Comparison of ENCODE assay signal across 22 cellular contexts in genomic region chr19:34300380-34300779, GRCh38. TPM values are rescaled to one million over a fixed set of nuclear protein-coding genes. Genes with fewer than 3 reads are reported as not detected.
A peak's percentile ranks its signal among the peaks of the same experiment; 100 is the strongest.
DNase-seq lines count a peak whose midpoint lies in the region; ATAC-seq, FAIRE-seq and TF ChIP-seq lines count a peak whose summit lies in the region.
"Had no signal": no experiment of that assay in that cellular context is flagged by ENCODE, and none has a peak within 500 bp of the region (broad histone marks: within the 10 kb centered on the region; RNA-seq: fewer than 3 reads in every experiment).

No MANE protein-coding gene starts in this region.

- no peaks in the 10 kb centered on the region for H3K27me3 ChIP-seq in HCT116 (ENCODE audit: insufficient read depth, low read length)
- H3K27me3 ChIP-seq in GM12878 (replicated peaks in 1 of 2; ENCODE audit: control insufficient read depth in 2 of 2, insufficient read depth in 2 of 2, low read length in 1 of 2): no peaks in the 10 kb centered on the region
- no peaks in the 10 kb centered on the region for H3K27me3 ChIP-seq in transverse colon
- H3K27me3 ChIP-seq in esophagus squamous epithelium: no peaks in the 10 kb centered on the region
- H3K27me3 ChIP-seq: BLaER1 had no signal

- SMC1A ChIA-PET in GM12878 (lab: Charles Lee; ENCODE audit: uncharacterized antibody, unreplicated experiment): no interaction called here

- peak overlapping the region; percentile 81 for H3K27ac Mint-ChIP-seq in memory B cell
- H3K27ac Mint-ChIP-seq: CD8-positive, alpha-beta T cell; HFFc6 had no signal

- H3K4me2 ChIP-seq in HCT116 (ENCODE audit: low read length) (no peak overlapping the region), GM12878 (ENCODE audit: control insufficient read depth, insufficient read depth) (no peak overlapping the region)
- H3K4me2 ChIP-seq: BLaER1, KMS-11 had no signal

- H3K4me1 ChIP-seq in HCT116 (ENCODE audit: control insufficient read depth in 1 of 2, insufficient read depth in 2 of 2, low read length in 2 of 2) (no peaks in the 10 kb centered on the region; a peak in 1 of 4 replicates), GM12878 (ENCODE audit: control insufficient read depth, insufficient read depth, low read length) (no peaks in the 10 kb centered on the region), transverse colon (peaks cover 0 to 72% (median 35%) of the 10 kb centered on the region in 4 donors), esophagus squamous epithelium (peaks cover 0 to 4% (median 0%) of the 10 kb centered on the region in 3 donors)
- H3K4me1 ChIP-seq: BLaER1 had no signal

- in situ Hi-C loops in GM12878 (cut with MboI): no loop called here
- in situ Hi-C loops in transverse colon (cut with MboI; ENCODE audit: low pct_ligation_motif_present in 1 of 4, low pct_unique_long_range_greater_than_20kb in 1 of 4, low sequenced_read_pairs in 3 of 4): no loop called here

- RAD21 ChIA-PET in HCT116 (lab: Charles Lee; ENCODE audit: low non-redundant PET in 1 of 2, low total read pairs in 2 of 2, uncharacterized antibody in 2 of 2, unreplicated experiment in 2 of 2) (no interaction called here), GM12878 (lab: Charles Lee; ENCODE audit: unreplicated experiment) (no interaction called here)

- no peak for FAIRE-seq in GM12878 (lab: Jason Lieb, UNC)

- H3K9me3 ChIP-seq in HCT116 (ENCODE audit: control insufficient read depth in 1 of 2, insufficient read depth in 1 of 2, low read depth in 1 of 2, low read length in 2 of 2) (no peaks in the 10 kb centered on the region), GM12878 (replicated peaks; ENCODE audit: control insufficient read depth, insufficient read depth, low read length) (no peaks in the 10 kb centered on the region), transverse colon (no peaks in the 10 kb centered on the region), esophagus squamous epithelium (no peaks in the 10 kb centered on the region)
- H3K9me3 ChIP-seq: BLaER1 had no signal

- H3K4me1 Mint-ChIP-seq in memory B cell: peaks cover 3% of the 10 kb centered on the region

- H3K4me3 ChIP-seq in HCT116 (replicated peaks in 1 of 2; ENCODE audit: low read depth in 1 of 2, low read length in 2 of 2) (no peak overlapping the region), GM12878 (no peak overlapping the region), transverse colon (no peak overlapping the region), esophagus squamous epithelium (no peak overlapping the region)
- H3K4me3 ChIP-seq: BLaER1 had no signal

- H2AFZ ChIP-seq in HCT116 (ENCODE audit: low read depth, low read length, poor library complexity, severe bottlenecking): no peak overlapping the region
- H2AFZ ChIP-seq in GM12878 (ENCODE audit: control insufficient read depth, low read depth, low read length): no peak overlapping the region

- H3K79me2 ChIP-seq in HCT116 (ENCODE audit: insufficient read depth, low read length): no peaks in the 10 kb centered on the region
- no peaks in the 10 kb centered on the region for H3K79me2 ChIP-seq in GM12878 (ENCODE audit: control insufficient read depth, insufficient read depth, low read length)

- H3K9me3 Mint-ChIP-seq in memory B cell: no peaks in the 10 kb centered on the region
- H3K9me3 Mint-ChIP-seq: CD8-positive, alpha-beta T cell; HFFc6 had no signal

- ATAC-seq in HCT116: no peak
- ATAC-seq in GM12878: no peak
- no peak for ATAC-seq in memory B cell (ENCODE audit: low read depth)
- ATAC-seq in GM18502 (IDR thresholded peaks at IDR 0.05; ENCODE audit: poor library complexity, unreplicated experiment): no peak
- no peak for ATAC-seq in GM18505 (IDR thresholded peaks at IDR 0.05; ENCODE audit: unreplicated experiment)
- ATAC-seq: CD8-positive, alpha-beta T cell had no signal

- WGBS in GM12878 (ENCODE audit: insufficient coverage, insufficient replicate concordance, low lambda C conversion rate, missing lambda C conversion rate): 84% methylated on average over 13 of the region's 13 CpGs
- 72 to 88% methylated on average over 5 to 13 of the region's 13 CpGs for WGBS in transverse colon (ENCODE audit: low coverage in 1 of 2), 2 donors
- WGBS in esophagus squamous epithelium, 2 donors: 96 to 100% methylated on average over 8 to 9 of the region's 13 CpGs

- H3K9ac ChIP-seq in HCT116 (ENCODE audit: low read length) (no peak overlapping the region), GM12878 (ENCODE audit: control insufficient read depth, insufficient read depth, low read length) (no peak overlapping the region)
- H3K9ac ChIP-seq: BLaER1, KMS-11 had no signal

- CTCF ChIA-PET in HCT116 (lab: Charles Lee) (no interaction called here), GM12878 (lab: Yijun Ruan, JAX) (no interaction called here)

- H3K4me3 Mint-ChIP-seq in memory B cell: no peak overlapping the region
- H3K4me3 Mint-ChIP-seq: CD8-positive, alpha-beta T cell; HFFc6 had no signal

- H4K20me1 ChIP-seq in HCT116 (ENCODE audit: insufficient read depth) (no peaks in the 10 kb centered on the region), GM12878 (ENCODE audit: control insufficient read depth, insufficient read depth) (no peaks in the 10 kb centered on the region)
- H4K20me1 ChIP-seq: BLaER1 had no signal

- no peak for TF ChIP-seq CTCF in HCT116 (IDR thresholded peaks at IDR 0.05 in 2 of 3, conservative IDR thresholded peaks at IDR 0.05 in 1 of 3; ENCODE audit: borderline replicate concordance in 1 of 3, insufficient read depth in 1 of 3, low read depth in 2 of 3, low read length in 2 of 3)
- no peak for TF ChIP-seq CTCF in GM12878 (IDR thresholded peaks at IDR 0.05 in 2 of 3, conservative IDR thresholded peaks at IDR 0.05 in 1 of 3; ENCODE audit: control insufficient read depth in 2 of 3, extremely low read depth in 1 of 3, insufficient read depth in 1 of 3, low read depth in 3 of 3, low read length in 3 of 3)
- TF ChIP-seq CTCF in transverse colon (IDR thresholded peaks at IDR 0.05): no peak
- no peak for TF ChIP-seq CTCF in esophagus squamous epithelium (IDR thresholded peaks at IDR 0.05)

- DNase-seq in HCT116 (ENCODE audit: low read depth, low spot score) (no peak), GM12878 (ENCODE audit: low read depth, low spot score) (no peak), memory B cell (ENCODE audit: low spot score in 2 of 2) (no peak), transverse colon (peak; percentile 41), esophagus squamous epithelium (lab: John Stamatoyannopoulos, UW) (no peak)
- DNase-seq: ACHN; CD8-positive, alpha-beta T cell; GDM1; H7; HFFc6; NCI-H1105; NCI-H146; NCI-H2029 treated with DMSO at 0.1 percent for 48 hours; NCI-H226; NCI-H510A treated with DMSO at 0.1 percent for 48 hours; NCI-H82; Right ventricle myocardium superior had no signal

- no peak overlapping the region for H3K27ac ChIP-seq in HCT116 (ENCODE audit: low read depth, low read length)
- no peak overlapping the region for H3K27ac ChIP-seq in GM12878 (ENCODE audit: control insufficient read depth, insufficient read depth)
- peak overlapping the region; percentile 75 to 82 (median 80) for H3K27ac ChIP-seq in transverse colon
- no peak overlapping the region for H3K27ac ChIP-seq in esophagus squamous epithelium
- H3K27ac ChIP-seq: BLaER1, HL-60, KMS-11 had no signal

- TF ChIP-seq EP300 in GM12878 (IDR thresholded peaks at IDR 0.05; ENCODE audit: borderline replicate concordance in 1 of 2, control insufficient read depth in 1 of 2, low read depth in 2 of 2, low read length in 2 of 2): no peak
- no peak for TF ChIP-seq EP300 in transverse colon (IDR thresholded peaks at IDR 0.05; ENCODE audit: low read depth)

- BruUV-seq in HCT116 (replicated peaks; lab: Mats Ljungman, UMichigan): TSS peak; percentile 68
- BruUV-seq in GM12878 (replicated peaks; lab: Mats Ljungman, UMichigan): TSS peak; percentile 82

- H3K27me3 Mint-ChIP-seq in memory B cell: no peaks in the 10 kb centered on the region

- TF ChIP-seq POLR2A in HCT116 (IDR thresholded peaks at IDR 0.05; ENCODE audit: borderline replicate concordance, extremely low read depth, insufficient read depth, insufficient read length) (no peak), GM12878 (IDR thresholded peaks at IDR 0.05; ENCODE audit: low read depth, low read length) (no peak), transverse colon (IDR thresholded peaks at IDR 0.05) (no peak), esophagus squamous epithelium (IDR thresholded peaks at IDR 0.05) (no peak), GM18505 (IDR thresholded peaks at IDR 0.05; ENCODE audit: borderline replicate concordance, extremely low read depth, insufficient read depth, insufficient read length) (no peak)

- peaks cover 2% of the 10 kb centered on the region for H3K36me3 Mint-ChIP-seq in memory B cell

- no peaks in the 10 kb centered on the region for H3K9me2 ChIP-seq in HCT116 (ENCODE audit: insufficient read depth)

- TF ChIP-seq RAD21 in HCT116 (IDR thresholded peaks at IDR 0.05; ENCODE audit: low read depth) (no peak), GM12878 (IDR thresholded peaks at IDR 0.05; ENCODE audit: insufficient read depth, low read depth, low read length) (no peak)

- H3K36me3 ChIP-seq in HCT116 (ENCODE audit: control insufficient read depth in 1 of 2, insufficient read depth in 2 of 2, low read length in 2 of 2) (no peaks in the 10 kb centered on the region; a peak in 1 of 4 replicates), GM12878 (ENCODE audit: control insufficient read depth in 2 of 2, insufficient read depth in 2 of 2, low read length in 1 of 2) (no peaks in the 10 kb centered on the region; a peak in 2 of 4 replicates), transverse colon (no peaks in the 10 kb centered on the region), esophagus squamous epithelium (peaks cover 4 to 61% (median 6%) of the 10 kb centered on the region in 3 donors)

- intact Hi-C loops in HCT116 (cut with micrococcal nuclease) (no loop called here), GM12878 (cut with micrococcal nuclease; ENCODE audit: unreplicated experiment) (no loop called here), transverse colon (cut with DNase I; ENCODE audit: low total_unique reads) (no loop called here), esophagus squamous epithelium (cut with DNase I) (no loop called here)

- POLR2A ChIA-PET in HCT116 (lab: Charles Lee): no interaction called here
- POLR2A ChIA-PET in GM12878 (lab: Charles Lee): interaction anchor here (0.5 kb wide), 1 partner anchor 1006 kb away, joined by 7 read pairs; no protein-coding TSS in a partner anchor

RNA-seq across cellular contexts. Expression of gene GARRE1, which starts 46.0 kb away (rescaled TPM):
- total RNA-seq in HCT116 (2021; ENCODE audit: unreplicated experiment) (16.9 TPM), GM12878 (2014; rRNA removed) (5.8 and 7.3 TPM in 2 replicates), GM12878 (2014; rRNA removed; fragmentation: Illumina TruSeq; extraction: Trizol) (4.9 and 5.2 TPM in 2 replicates), GM12878 (2021) (6.0 and 9.4 TPM in 2 replicates), transverse colon (10 to 100 TPM; 16.7 to 27.8 (median 22.7) TPM), esophagus squamous epithelium (10 to 100 TPM in 1 of 4 donors, 1 to 10 TPM in 3; 8.5 to 13.7 (median 9.2) TPM)
- polyA plus RNA-seq in HCT116 (2012): 9.1 and 10.8 TPM in 2 replicates
- 28.7 and 30.3 TPM in 2 replicates for total RNA-seq in GM12878 (2013; cell fraction: nucleolus; rRNA removed)
- 3.3 TPM for polyA plus RNA-seq in GM12878 (2011; ENCODE audit: low read depth)
- polyA plus RNA-seq in GM12878 (2011; rRNA removed) (6.8 and 8.4 TPM in 2 replicates), GM12878 (2014; fragmentation: Illumina TruSeq; extraction: Trizol) (4.9 and 5.0 TPM in 2 replicates), GM12878 (2014; fragmentation: Nextera tagmentation; extraction: Ambion mirVana) (1 to 10 TPM; 1.1 to 2.5 TPM), GM12878 (2014; rRNA removed) (6.0 and 6.6 TPM in 2 replicates), GM12878 (2016; fragmentation: Nextera tagmentation; extraction: Ambion mirVana) (1 to 10 TPM; 5.0 to 5.1 TPM)
- polyA plus RNA-seq in GM12878 (2011; cell fraction: cytosol; rRNA removed): 5.6 and 7.4 TPM in 2 replicates
- 10.1 and 10.5 TPM in 2 replicates for polyA plus RNA-seq in GM12878 (2011; cell fraction: nucleus; rRNA removed)
- polyA plus RNA-seq in GM12878 (2012): 5.5 and 6.8 TPM in 2 replicates
- polyA minus RNA-seq in GM12878 (2011; rRNA and poly(A)+ RNA removed): 6.2 and 7.8 TPM in 2 replicates
- 2.1 and 3.8 TPM in 2 replicates for polyA minus RNA-seq in GM12878 (2011; cell fraction: cytosol; rRNA and poly(A)+ RNA removed)
- polyA minus RNA-seq in GM12878 (2011; cell fraction: nucleus; rRNA and poly(A)+ RNA removed): 4.4 and 5.6 TPM in 2 replicates

Comparison
In these comparisons a context has a peak if more than half of its experiments do, and no peak if none do; other contexts are left out.
1. H3K27ac ChIP-seq: peak in transverse colon (4 of 4); none in HCT116 (single experiment), GM12878 (single experiment) and esophagus squamous epithelium (0 of 4).